ENCODE assay signal across 1 cellular context in genomic region chr5:28397502-28397941, GRCh38.
TF ChIP-seq lines count a peak whose summit lies in the region.

No MANE protein-coding gene starts in this region.

TF ChIP-seq in SK-N-SH treated with all-trans-retinoic acid at 6 μM for 48 hours, 23 proteins besides CTCF, POLR2A, EP300 and RAD21 (continued from another document):
- TF ChIP-seq TSHZ2 (CRISPR knock-in tag; IDR thresholded peaks at IDR 0.05) (no peak), OSR1 (CRISPR knock-in tag; IDR thresholded peaks at IDR 0.05) (no peak), CSDC2 (CRISPR knock-in tag; IDR thresholded peaks at IDR 0.05) (no peak), ZNF565 (CRISPR knock-in tag; conservative IDR thresholded peaks at IDR 0.05; ENCODE audit: low read depth) (no peak), GLIS3 (CRISPR knock-in tag; IDR thresholded peaks at IDR 0.05) (no peak), ZC3H10 (CRISPR knock-in tag; IDR thresholded peaks at IDR 0.05) (no peak), ZNF70 (CRISPR knock-in tag; IDR thresholded peaks at IDR 0.05) (no peak), ESRRG (CRISPR knock-in tag; IDR thresholded peaks at IDR 0.05) (no peak), PATZ1 (CRISPR knock-in tag; IDR thresholded peaks at IDR 0.05; ENCODE audit: borderline replicate concordance) (no peak)
